16 cellular contexts compared by ENCODE assay signal in genomic region chr11:123510579-123510905, GRCh38.
A peak's percentile ranks its signal among the peaks of the same experiment; 100 is the strongest.
DNase-seq lines count a peak whose midpoint lies in the region; ATAC-seq and TF ChIP-seq lines count a peak whose summit lies in the region.
"Had no signal": no experiment of that assay in that cellular context is flagged by ENCODE, and none has a peak within 500 bp of the region (broad histone marks: within the 10 kb centered on the region; RNA-seq: fewer than 3 reads in every experiment).

No MANE protein-coding gene starts in this region.

- POLR2A ChIA-PET in PC-3 (lab: Charles Lee; ENCODE audit: unreplicated experiment): no interaction called here

- 0 out of 2 replicates have a peak overlapping the region, but pooled peaks have one; percentile 62 for H3K4me2 ChIP-seq in GM23338
- H3K4me2 ChIP-seq in PC-3 (ENCODE audit: low read length): peak overlapping the region; percentile 37; the same call in 1 of the 2 replicates

- H3K36me3 ChIP-seq in GM23338 (ENCODE audit: insufficient read depth) (no peaks in the 10 kb centered on the region), PC-3 (ENCODE audit: low read depth, low read length) (peaks cover 8% of the 10 kb centered on the region; the same call in 1 of the 2 replicates)
- H3K36me3 ChIP-seq: gastroesophageal sphincter, prostate gland, thyroid gland had no signal

- no peaks in the 10 kb centered on the region for H3K79me2 ChIP-seq in GM23338 (replicated peaks; ENCODE audit: insufficient read depth)
- peaks cover 55% of the 10 kb centered on the region for H3K79me2 ChIP-seq in PC-3 (ENCODE audit: low read length)

- no peaks in the 10 kb centered on the region for H3K9me3 Mint-ChIP-seq in GM23338
- H3K9me3 Mint-ChIP-seq: CD4-positive, CD25-positive, alpha-beta regulatory T cell; neural crest cell had no signal

- no TSS peak for BruUV-seq in PC-3 (replicated peaks; lab: Mats Ljungman, UMichigan)

- CTCF ChIA-PET in PC-3 (lab: Charles Lee): no interaction called here

- H3K36me3 Mint-ChIP-seq in GM23338 (ENCODE audit: low read depth): no peaks in the 10 kb centered on the region
- H3K36me3 Mint-ChIP-seq: CD4-positive, CD25-positive, alpha-beta regulatory T cell had no signal

- no peak for ATAC-seq in GM23338
- no peak for ATAC-seq in PC-3

- no peaks in the 10 kb centered on the region for H3K9me2 ChIP-seq in GM23338 (ENCODE audit: insufficient read depth)
- no peaks in the 10 kb centered on the region for H3K9me2 ChIP-seq in PC-3 (replicated peaks; ENCODE audit: low read length)

- no peak overlapping the region for H2AFZ ChIP-seq in GM23338
- no peak overlapping the region for H2AFZ ChIP-seq in PC-3 (ENCODE audit: low read length)

- H3K9ac ChIP-seq in PC-3 (ENCODE audit: low read length): no peak overlapping the region

- DNase-seq in GM23338 (ENCODE audit: low spot score) (no peak), PC-3 (no peak), occipital lobe (lab: John Stamatoyannopoulos, UW) (peak; percentile 13), GM20000 (ENCODE audit: low spot score) (no peak)
- no peak for DNase-seq in activated naive CD4-positive, alpha-beta T cell treated with Interleukin-2 at 50 U/mL for 16 hours
- no peak for DNase-seq in NK-92 treated with Interleukin-12 subunit alpha and Interleukin-12 subunit beta, amount 100 ng/mL, for 24 hours (lab: John Stamatoyannopoulos, UW)
- DNase-seq: activated gamma-delta T cell, cortex of kidney, SIG-M5 had no signal

- H3K4me1 ChIP-seq in GM23338 (ENCODE audit: insufficient read depth) (peaks cover 13% of the 10 kb centered on the region), PC-3 (ENCODE audit: insufficient read depth, low read length) (peaks cover 10% of the 10 kb centered on the region; the same call in 1 of the 2 replicates)
- H3K4me1 ChIP-seq: prostate gland had no signal

- intact Hi-C loops in PC-3 (cut with micrococcal nuclease): loop anchor here (10.0 kb wide), 1 partner anchor 194 kb away; no protein-coding TSS in a partner anchor

- TF ChIP-seq CTCF in GM23338 (conservative IDR thresholded peaks at IDR 0.05; ENCODE audit: low read depth in 2 of 2) (no peak), PC-3 (conservative IDR thresholded peaks at IDR 0.05; ENCODE audit: low read depth, low read length) (no peak), GM20000 (IDR thresholded peaks at IDR 0.05; ENCODE audit: extremely low read depth, missing control alignments) (no peak)

- H3K4me3 ChIP-seq in GM23338: no peak overlapping the region
- no peak overlapping the region for H3K4me3 ChIP-seq in PC-3 (ENCODE audit: low read length)
- H3K4me3 ChIP-seq: gastroesophageal sphincter, lung, prostate gland, thyroid gland had no signal

- no peaks in the 10 kb centered on the region for H3K9me3 ChIP-seq in PC-3 (ENCODE audit: low read length)
- H3K9me3 ChIP-seq: gastroesophageal sphincter, prostate gland, thyroid gland had no signal

- H3K4me1 Mint-ChIP-seq in GM23338: peaks cover 40% of the 10 kb centered on the region

- H4K20me1 ChIP-seq in GM23338 (replicated peaks; ENCODE audit: insufficient read depth): no peaks in the 10 kb centered on the region
- H4K20me1 ChIP-seq in PC-3 (ENCODE audit: low read length): peaks cover 13% of the 10 kb centered on the region; the same call in 1 of the 2 replicates

- H3K4me3 Mint-ChIP-seq in GM23338: no peak overlapping the region
- H3K4me3 Mint-ChIP-seq: CD4-positive, CD25-positive, alpha-beta regulatory T cell had no signal

- H3K27ac ChIP-seq in GM23338 (ENCODE audit: low read depth) (no peak overlapping the region), PC-3 (ENCODE audit: low read length) (no peak overlapping the region), cingulate gyrus (ENCODE audit: low read depth, low read length) (peak overlapping the region; percentile 50)
- H3K27ac ChIP-seq: gastroesophageal sphincter, prostate gland had no signal

- peaks cover 12% of the 10 kb centered on the region for H3K27me3 Mint-ChIP-seq in GM23338 (ENCODE audit: insufficient read depth, low read depth, poor library complexity)
- H3K27me3 Mint-ChIP-seq: CD4-positive, CD25-positive, alpha-beta regulatory T cell had no signal

- 0 out of 2 replicates have a peak, but pooled peaks cover 5% of the 10 kb centered on the region for H3F3A ChIP-seq in GM23338 (replicated peaks; ENCODE audit: low read depth)
- H3F3A ChIP-seq in PC-3 (ENCODE audit: low read length, unreplicated experiment): no peaks in the 10 kb centered on the region

- H3K27me3 ChIP-seq in GM23338 (ENCODE audit: insufficient read depth) (no peaks in the 10 kb centered on the region), PC-3 (ENCODE audit: low read length) (no peaks in the 10 kb centered on the region)
- H3K27me3 ChIP-seq: thyroid gland had no signal

- H3K27ac Mint-ChIP-seq in GM23338: no peak overlapping the region

TF ChIP-seq in GM23338, 12 proteins besides CTCF, POLR2A, EP300 and RAD21 (continues in another document):
- TF ChIP-seq CREB1 (CRISPR knock-in tag; IDR thresholded peaks at IDR 0.05; ENCODE audit: low read depth) (no peak), ZNF462 (CRISPR knock-in tag; IDR thresholded peaks at IDR 0.05) (no peak), NANOG (IDR thresholded peaks at IDR 0.05; ENCODE audit: borderline replicate concordance) (no peak)
- TF ChIP-seq, protein P1, sequence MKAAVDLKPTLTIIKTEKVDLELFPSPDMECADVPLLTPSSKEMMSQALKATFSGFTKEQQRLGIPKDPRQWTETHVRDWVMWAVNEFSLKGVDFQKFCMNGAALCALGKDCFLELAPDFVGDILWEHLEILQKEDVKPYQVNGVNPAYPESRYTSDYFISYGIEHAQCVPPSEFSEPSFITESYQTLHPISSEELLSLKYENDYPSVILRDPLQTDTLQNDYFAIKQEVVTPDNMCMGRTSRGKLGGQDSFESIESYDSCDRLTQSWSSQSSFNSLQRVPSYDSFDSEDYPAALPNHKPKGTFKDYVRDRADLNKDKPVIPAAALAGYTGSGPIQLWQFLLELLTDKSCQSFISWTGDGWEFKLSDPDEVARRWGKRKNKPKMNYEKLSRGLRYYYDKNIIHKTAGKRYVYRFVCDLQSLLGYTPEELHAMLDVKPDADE (IDR thresholded peaks at IDR 0.05): no peak
